ENCODE assay signal across 13 cellular contexts in the genomic region with DNA sequence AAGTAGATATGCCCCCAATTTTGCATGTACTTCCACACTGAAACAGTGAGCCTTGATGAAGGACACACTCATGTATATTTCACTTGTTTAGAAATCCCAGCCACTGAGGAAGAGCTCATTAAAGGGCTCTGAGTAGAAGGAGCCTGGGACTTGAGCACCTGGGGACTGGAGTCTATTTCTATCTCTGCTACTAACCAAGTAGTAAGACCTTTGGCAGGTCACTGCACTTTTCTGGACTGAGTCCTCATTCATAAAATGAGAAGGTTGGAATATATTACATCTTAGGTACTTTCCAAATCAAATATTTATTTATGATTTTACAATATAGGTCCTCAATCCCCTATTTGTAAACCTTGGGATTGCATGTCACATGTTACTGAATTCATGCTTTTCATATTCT.
DNase-seq lines count a peak whose midpoint lies in the region; ATAC-seq, FAIRE-seq and TF ChIP-seq lines count a peak whose summit lies in the region.
"Had no signal": no experiment of that assay in that cellular context is flagged by ENCODE, and none has a peak within 500 bp of the region (broad histone marks: within the 10 kb centered on the region; RNA-seq: fewer than 3 reads in every experiment).

No MANE protein-coding gene starts in this region.

- H3K4me1 ChIP-seq in HCT116 (ENCODE audit: control insufficient read depth in 1 of 2, insufficient read depth in 2 of 2, low read length in 2 of 2) (no peaks in the 10 kb centered on the region), K562 (replicated peaks in 1 of 2; ENCODE audit: control insufficient read depth in 2 of 2, insufficient read depth in 2 of 2, low read length in 2 of 2) (no peaks in the 10 kb centered on the region; a peak in 1 of 5 replicates), gastrocnemius medialis (peaks cover 14 to 20% of the 10 kb centered on the region in 2 donors), gastroesophageal sphincter (no peaks in the 10 kb centered on the region)

- no peaks in the 10 kb centered on the region for H3K9me2 ChIP-seq in HCT116 (ENCODE audit: insufficient read depth)

- peak; percentile 44 for FAIRE-seq in K562 (lab: Jason Lieb, UNC)
- FAIRE-seq: A204.1, H54 had no signal

- H3K79me2 ChIP-seq in HCT116 (ENCODE audit: insufficient read depth, low read length) = no peaks in the 10 kb centered on the region
- no peaks in the 10 kb centered on the region for H3K79me2 ChIP-seq in K562 (ENCODE audit: control insufficient read depth, insufficient read depth, low read length)

- CTCF ChIA-PET in HCT116 (lab: Charles Lee) (interaction anchor here (1.5 kb wide), 1 partner anchor 12 kb away, joined by 5 read pairs; no protein-coding TSS in a partner anchor), K562 (lab: Yijun Ruan, JAX; ENCODE audit: low intra/inter-chr PET ratio) (no interaction called here)

- H3K36me3 ChIP-seq in HCT116 (ENCODE audit: control insufficient read depth in 1 of 2, insufficient read depth in 2 of 2, low read length in 2 of 2) (no peaks in the 10 kb centered on the region), K562 (ENCODE audit: control insufficient read depth, insufficient read depth, low read length) (no peaks in the 10 kb centered on the region), gastrocnemius medialis (no peaks in the 10 kb centered on the region), gastroesophageal sphincter (no peaks in the 10 kb centered on the region)

- H2AFZ ChIP-seq in HCT116 (ENCODE audit: low read depth, low read length, poor library complexity, severe bottlenecking) (peak overlapping the region; percentile 52), K562 (ENCODE audit: low read depth, low read length) (no peak overlapping the region)

- H3K4me2 ChIP-seq in HCT116 (ENCODE audit: low read length) (no peak overlapping the region), K562 (ENCODE audit: insufficient read depth, low read length) (no peak overlapping the region)

- no peak overlapping the region for H3K27ac ChIP-seq in HCT116 (ENCODE audit: low read depth, low read length)
- H3K27ac ChIP-seq in K562 (ENCODE audit: extremely low read depth, low read depth, low read length) = no peak overlapping the region
- H3K27ac ChIP-seq in gastrocnemius medialis = peak overlapping the region; percentile 24 to 73 (median 66)
- H3K27ac ChIP-seq in gastroesophageal sphincter = no peak overlapping the region

- in situ Hi-C loops in K562 (cut with MboI) (no loop called here), gastrocnemius medialis (cut with MboI; ENCODE audit: low sequenced_read_pairs in 4 of 4) (no loop called here)

- TF ChIP-seq RAD21 in HCT116 (IDR thresholded peaks at IDR 0.05; ENCODE audit: low read depth) = no peak
- no peak for TF ChIP-seq RAD21 in K562 (CRISPR knock-in tag; conservative IDR thresholded peaks at IDR 0.05 in 1 of 2, IDR thresholded peaks at IDR 0.05 in 1 of 2)

- TF ChIP-seq EP300 in K562 (IDR thresholded peaks at IDR 0.05; ENCODE audit: low read length) (no peak), gastroesophageal sphincter (IDR thresholded peaks at IDR 0.05) (no peak)

- no peaks in the 10 kb centered on the region for H3K9me1 ChIP-seq in K562 (ENCODE audit: control insufficient read depth, insufficient read depth, low read length)

- H3K9me3 ChIP-seq in HCT116 (ENCODE audit: control insufficient read depth in 1 of 2, insufficient read depth in 1 of 2, low read depth in 1 of 2, low read length in 2 of 2) (no peaks in the 10 kb centered on the region), K562 (replicated peaks; ENCODE audit: control insufficient read depth, insufficient read depth, low read depth, low read length) (no peaks in the 10 kb centered on the region), gastrocnemius medialis (no peaks in the 10 kb centered on the region), gastroesophageal sphincter (no peaks in the 10 kb centered on the region)

- POLR2A ChIA-PET in HCT116 (lab: Charles Lee) (no interaction called here), K562 (lab: Yijun Ruan, JAX) (no interaction called here)

- BruUV-seq in HCT116 (replicated peaks; lab: Mats Ljungman, UMichigan) (no TSS peak), K562 (replicated peaks; lab: Mats Ljungman, UMichigan) (no TSS peak)

- TF ChIP-seq CTCF in HCT116 (IDR thresholded peaks at IDR 0.05 in 2 of 3, conservative IDR thresholded peaks at IDR 0.05 in 1 of 3; ENCODE audit: borderline replicate concordance in 1 of 3, insufficient read depth in 1 of 3, low read depth in 2 of 3, low read length in 2 of 3) (no peak), K562 (IDR thresholded peaks at IDR 0.05 in 2 of 3, conservative IDR thresholded peaks at IDR 0.05 in 1 of 3; ENCODE audit: insufficient read depth in 2 of 3, low read depth in 1 of 3, low read length in 3 of 3) (no peak), gastrocnemius medialis (IDR thresholded peaks at IDR 0.05 in 4 of 5, conservative IDR thresholded peaks at IDR 0.05 in 1 of 5) (no peak), gastroesophageal sphincter (IDR thresholded peaks at IDR 0.05) (no peak)

- intact Hi-C loops in Right ventricle myocardium superior (cut with DNase I) = no loop called here
- intact Hi-C loops in cardiac septum (cut with DNase I) = no loop called here
- intact Hi-C loops in HCT116 (cut with micrococcal nuclease) = no loop called here
- intact Hi-C loops in K562 (cut with micrococcal nuclease) = no loop called here
- intact Hi-C loops in gastrocnemius medialis (cut with DNase I; ENCODE audit: low total_unique reads) = no loop called here

- H3K4me3 ChIP-seq in HCT116 (replicated peaks in 1 of 2; ENCODE audit: low read depth in 1 of 2, low read length in 2 of 2) (no peak overlapping the region), K562 (no peak overlapping the region), gastrocnemius medialis (no peak overlapping the region), gastroesophageal sphincter (no peak overlapping the region)

- DNase-seq in Right ventricle myocardium superior (no peak), cardiac septum (ENCODE audit: low spot score) (no peak), HCT116 (ENCODE audit: low read depth, low spot score) (no peak), K562 (ENCODE audit: extremely low read depth in 1 of 4, low spot score in 3 of 4) (no peak), gastrocnemius medialis (no peak), NCI-H2196 treated with DMSO at 0.1 percent for 48 hours (lab: John Stamatoyannopoulos, UW; ENCODE audit: unreplicated experiment) (no peak)
- DNase-seq: C1 segment of cervical spinal cord; Calu3; CD4-positive, alpha-beta T cell; DMS 273 treated with DMSO at 0.1 percent for 48 hours had no signal

- ATAC-seq in Right ventricle myocardium superior (ENCODE audit: poor library complexity) (peak; percentile 25), HCT116 (no peak), K562 (no peak), gastrocnemius medialis (peak; percentile 70 to 72), gastroesophageal sphincter (no peak)

- H3K9ac ChIP-seq in HCT116 (ENCODE audit: low read length) (no peak overlapping the region), K562 (ENCODE audit: insufficient read depth in 1 of 2, low read depth in 2 of 2, low read length in 2 of 2) (no peak overlapping the region)

- H3K27me3 ChIP-seq in HCT116 (ENCODE audit: insufficient read depth, low read length) (no peaks in the 10 kb centered on the region), K562 (ENCODE audit: control insufficient read depth in 2 of 2, insufficient read depth in 2 of 2, low read length in 2 of 2) (no peaks in the 10 kb centered on the region; a peak in 1 of 5 replicates), gastrocnemius medialis (no peaks in the 10 kb centered on the region), gastroesophageal sphincter (no peaks in the 10 kb centered on the region)

- RAD21 ChIA-PET in HCT116 (lab: Charles Lee; ENCODE audit: low non-redundant PET in 1 of 2, low total read pairs in 2 of 2, uncharacterized antibody in 2 of 2, unreplicated experiment in 2 of 2) = no interaction called here

- H4K20me1 ChIP-seq in HCT116 (ENCODE audit: insufficient read depth) = no peaks in the 10 kb centered on the region
- no peaks in the 10 kb centered on the region for H4K20me1 ChIP-seq in K562 (replicated peaks; ENCODE audit: control insufficient read depth, insufficient read depth, low read length)

- TF ChIP-seq POLR2A in HCT116 (IDR thresholded peaks at IDR 0.05; ENCODE audit: borderline replicate concordance, extremely low read depth, insufficient read depth, insufficient read length) = no peak
- TF ChIP-seq POLR2A in K562 (conservative IDR thresholded peaks at IDR 0.05) = no peak
- TF ChIP-seq POLR2A in gastrocnemius medialis (IDR thresholded peaks at IDR 0.05) = no peak
- no peak for TF ChIP-seq POLR2A in gastroesophageal sphincter (IDR thresholded peaks at IDR 0.05)

TF ChIP-seq in HCT116, 20 proteins besides CTCF, POLR2A, EP300 and RAD21 (continues in another document):
- TF ChIP-seq TCF7L2 (IDR thresholded peaks at IDR 0.05; ENCODE audit: borderline replicate concordance, extremely low read depth, insufficient read depth, insufficient read length) (no peak), EZH2phosphoT487 (IDR thresholded peaks at IDR 0.05; ENCODE audit: borderline replicate concordance) (no peak), ZFX (IDR thresholded peaks at IDR 0.05) (no peak)
- TF ChIP-seq, protein P1, sequence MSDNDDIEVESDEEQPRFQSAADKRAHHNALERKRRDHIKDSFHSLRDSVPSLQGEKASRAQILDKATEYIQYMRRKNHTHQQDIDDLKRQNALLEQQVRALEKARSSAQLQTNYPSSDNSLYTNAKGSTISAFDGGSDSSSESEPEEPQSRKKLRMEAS (IDR thresholded peaks at IDR 0.05) = no peak

TF ChIP-seq in K562, 482 proteins besides CTCF, POLR2A, EP300 and RAD21 (continues in another document):
- TF ChIP-seq RBM17 (IDR thresholded peaks at IDR 0.05; ENCODE audit: borderline replicate concordance, low read depth, low read length) = no peak
- no peak for TF ChIP-seq XRCC5 (IDR thresholded peaks at IDR 0.05; ENCODE audit: low read depth, low read length)
- TF ChIP-seq, protein P2, sequence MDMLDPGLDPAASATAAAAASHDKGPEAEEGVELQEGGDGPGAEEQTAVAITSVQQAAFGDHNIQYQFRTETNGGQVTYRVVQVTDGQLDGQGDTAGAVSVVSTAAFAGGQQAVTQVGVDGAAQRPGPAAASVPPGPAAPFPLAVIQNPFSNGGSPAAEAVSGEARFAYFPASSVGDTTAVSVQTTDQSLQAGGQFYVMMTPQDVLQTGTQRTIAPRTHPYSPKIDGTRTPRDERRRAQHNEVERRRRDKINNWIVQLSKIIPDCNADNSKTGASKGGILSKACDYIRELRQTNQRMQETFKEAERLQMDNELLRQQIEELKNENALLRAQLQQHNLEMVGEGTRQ (CRISPR knock-in tag; IDR thresholded peaks at IDR 0.05) = no peak
- no peak for TF ChIP-seq SUPT5H (IDR thresholded peaks at IDR 0.05)
- no peak for TF ChIP-seq TAF15 (IDR thresholded peaks at IDR 0.05; ENCODE audit: low read depth, low read length)
- no peak for TF ChIP-seq ETS2 (tag; IDR thresholded peaks at IDR 0.05; ENCODE audit: borderline replicate concordance, poor library complexity, severe bottlenecking)

Comparison
In these comparisons a context has a peak if more than half of its experiments do, and no peak if none do; other contexts are left out.
1. ATAC-seq: peak in Right ventricle myocardium superior (single experiment) and gastrocnemius medialis (2 of 2); none in HCT116 (single experiment), K562 (single experiment) and gastroesophageal sphincter (single experiment).
2. H3K27ac ChIP-seq: peak in gastrocnemius medialis (4 of 4); none in HCT116 (single experiment), K562 (single experiment) and gastroesophageal sphincter (0 of 4).